ENCODE assay signal across 8 cellular contexts in the genomic region with DNA sequence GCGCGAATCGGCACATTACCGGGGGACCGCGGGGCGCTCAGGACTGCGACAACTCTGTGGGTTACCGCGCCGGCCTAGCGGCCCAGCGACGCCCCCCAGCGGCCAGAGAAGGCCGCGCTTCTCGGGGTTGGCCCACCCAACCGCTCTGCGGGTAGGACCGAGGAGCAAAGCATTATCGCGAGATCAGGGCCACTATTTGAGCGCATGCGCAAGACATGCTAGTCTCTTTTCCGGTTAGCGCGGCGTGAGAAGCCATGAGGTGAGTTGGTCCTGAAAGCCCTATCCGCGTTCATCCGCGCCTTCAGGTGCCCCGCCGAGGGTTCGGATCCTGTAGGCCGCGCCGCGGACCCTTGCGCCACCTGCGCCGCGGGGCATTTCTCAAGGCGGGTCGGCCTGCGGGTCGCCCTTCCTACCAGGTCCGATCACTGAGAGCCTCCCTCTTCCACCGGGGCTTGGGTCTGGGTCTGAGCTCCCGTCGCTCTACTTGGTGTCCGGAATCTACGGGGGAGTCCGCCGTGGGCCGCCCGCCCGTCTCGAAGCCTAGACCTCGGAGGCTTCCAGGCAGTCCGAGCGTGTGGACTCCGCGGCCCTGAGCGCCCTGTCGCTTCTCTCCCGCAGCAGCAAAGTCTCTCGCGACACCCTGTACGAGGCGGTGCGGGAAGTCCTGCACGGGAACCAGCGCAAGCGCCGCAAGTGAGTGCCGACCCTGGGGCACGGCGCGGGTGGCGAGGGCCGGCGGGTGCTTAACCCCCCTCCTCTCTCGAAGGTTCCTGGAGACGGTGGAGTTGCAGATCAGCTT. TPM values are rescaled to one million over a fixed set of nuclear protein-coding genes. Genes with fewer than 3 reads are reported as not detected.
DNase-seq lines count a peak whose midpoint lies in the region; ATAC-seq and TF ChIP-seq lines count a peak whose summit lies in the region.

A gene (plus strand): TSS at position 221 of the 799 bp plus-strand sequence. CDS start 34 bp downstream, at position 255.

- peaks cover 69% of the 10 kb centered on the region for H3K36me3 Mint-ChIP-seq in activated naive CD8-positive, alpha-beta T cell treated with anti-CD3 and anti-CD28 coated beads, Interleukin-2, amount 50 U/mL, for 24 hours (ENCODE audit: low read depth)
- peaks cover 24% of the 10 kb centered on the region for H3K36me3 Mint-ChIP-seq in type B pancreatic cell

- peaks cover 43% of the 10 kb centered on the region for H3K4me1 Mint-ChIP-seq in activated naive CD8-positive, alpha-beta T cell treated with anti-CD3 and anti-CD28 coated beads, Interleukin-2, amount 50 U/mL, for 24 hours
- peaks cover 29% of the 10 kb centered on the region for H3K4me1 Mint-ChIP-seq in type B pancreatic cell (ENCODE audit: unreplicated experiment)

- no peaks in the 10 kb centered on the region for H3K27me3 ChIP-seq in cardiac muscle cell

- peak within 1 kb of the TSS; percentile 89 for H3K4me3 ChIP-seq in GM12865 (ENCODE audit: low read depth, low read length)
- H3K4me3 ChIP-seq in cardiac muscle cell, result peak within 1 kb of the TSS; percentile 58

- peak within 1 kb of the TSS; percentile 99 for H3K4me3 Mint-ChIP-seq in activated naive CD8-positive, alpha-beta T cell treated with anti-CD3 and anti-CD28 coated beads, Interleukin-2, amount 50 U/mL, for 24 hours
- H3K4me3 Mint-ChIP-seq in type B pancreatic cell, result peak within 1 kb of the TSS; percentile 94

- peaks cover 16% of the 10 kb centered on the region for H3K4me1 ChIP-seq in cardiac muscle cell (ENCODE audit: low read depth)

- no peaks in the 10 kb centered on the region for H3K9me3 ChIP-seq in cardiac muscle cell (ENCODE audit: low read depth)

- TF ChIP-seq CTCF in GM12865 (IDR thresholded peaks at IDR 0.05; ENCODE audit: insufficient read depth, low read depth, low read length, missing control alignments) (peak; percentile 98), cardiac muscle cell (IDR thresholded peaks at IDR 0.05; ENCODE audit: low read depth, low read length) (peak; percentile 97), type B pancreatic cell (conservative IDR thresholded peaks at IDR 0.05) (peak; percentile 98)

- ATAC-seq in HG02642 (IDR thresholded peaks at IDR 0.05; ENCODE audit: poor library complexity, unreplicated experiment), result peak; percentile 86
- peak; percentile 88 for ATAC-seq in activated naive CD8-positive, alpha-beta T cell treated with anti-CD3 and anti-CD28 coated beads, Interleukin-2, amount 50 U/mL, for 24 hours

- H3K9me3 Mint-ChIP-seq in activated naive CD8-positive, alpha-beta T cell treated with anti-CD3 and anti-CD28 coated beads, Interleukin-2, amount 50 U/mL, for 24 hours, result no peaks in the 10 kb centered on the region
- no peaks in the 10 kb centered on the region for H3K9me3 Mint-ChIP-seq in type B pancreatic cell

- peak within 1 kb of the TSS; percentile 99 for H3K27ac Mint-ChIP-seq in activated naive CD8-positive, alpha-beta T cell treated with anti-CD3 and anti-CD28 coated beads, Interleukin-2, amount 50 U/mL, for 24 hours
- peak within 1 kb of the TSS; percentile 96 for H3K27ac Mint-ChIP-seq in type B pancreatic cell

- H3K27ac ChIP-seq in cardiac muscle cell, result peak within 1 kb of the TSS; percentile 85

- peaks cover 31% of the 10 kb centered on the region for H3K36me3 ChIP-seq in cardiac muscle cell

- no peaks in the 10 kb centered on the region for H3K27me3 Mint-ChIP-seq in activated naive CD8-positive, alpha-beta T cell treated with anti-CD3 and anti-CD28 coated beads, Interleukin-2, amount 50 U/mL, for 24 hours
- peaks cover 3% of the 10 kb centered on the region for H3K27me3 Mint-ChIP-seq in type B pancreatic cell

- DNase-seq in GM12865 (ENCODE audit: low read depth) (peak; percentile 99), NCI-H1417 (lab: John Stamatoyannopoulos, UW) (peak; percentile 94 to 98 (median 97)), SW 1271 (lab: John Stamatoyannopoulos, UW) (peak; percentile 84 to 94), cardiac muscle cell (ENCODE audit: low read depth in 1 of 2, low spot score in 1 of 2) (peak; percentile 97 to 98), pons (ENCODE audit: low spot score) (peak; percentile 98), type B pancreatic cell (ENCODE audit: extremely low spot score, unreplicated experiment) (peak; percentile 94)
- peak; percentile 97 for DNase-seq in activated naive CD8-positive, alpha-beta T cell treated with anti-CD3 and anti-CD28 coated beads, Interleukin-2, amount 50 U/mL, for 24 hours

RNA-seq across cellular contexts. Expression of the gene that starts here (rescaled TPM):
- total RNA-seq in cardiac muscle cell (1,095 and 1,320 TPM in 2 replicates), type B pancreatic cell (ENCODE audit: low replicate concordance) (1,788 and 1,808 TPM in 2 replicates)
- polyA plus RNA-seq in cardiac muscle cell, result 390 and 521 TPM in 2 replicates

Comparison
In these comparisons a context has a peak if more than half of its experiments do, and no peak if none do; other contexts are left out.
1. Peak in every context shown above with its lines: DNase-seq, ATAC-seq, H3K4me3 ChIP-seq and H3K27ac ChIP-seq.